Comparison of ENCODE assay signal across 12 cellular contexts in genomic region chr7:28855538-28856217, GRCh38.
DNase-seq lines count a peak whose midpoint lies in the region; ATAC-seq and TF ChIP-seq lines count a peak whose summit lies in the region.
"Had no signal": no experiment of that assay in that cellular context is flagged by ENCODE, and none has a peak within 500 bp of the region (broad histone marks: within the 10 kb centered on the region; RNA-seq: fewer than 3 reads in every experiment).

No MANE protein-coding gene starts in this region.

- H3K9ac ChIP-seq in fibroblast of lung (ENCODE audit: insufficient read depth, low read length) = no peak overlapping the region
- H3K9ac ChIP-seq: neural progenitor cell had no signal

- H3K9me3 ChIP-seq in fibroblast of lung (ENCODE audit: control insufficient read depth, insufficient read depth, low read depth, low read length) = no peaks in the 10 kb centered on the region
- H3K9me3 ChIP-seq: heart left ventricle, thoracic aorta had no signal

- no peaks in the 10 kb centered on the region for H3K79me2 ChIP-seq in GM23338 (replicated peaks; ENCODE audit: insufficient read depth)
- no peaks in the 10 kb centered on the region for H3K79me2 ChIP-seq in fibroblast of lung (ENCODE audit: control insufficient read depth, insufficient read depth, low read length)

- H3K27ac ChIP-seq in GM23338 (ENCODE audit: low read depth) = no peak overlapping the region
- peak overlapping the region; percentile 2 for H3K27ac ChIP-seq in fibroblast of lung (ENCODE audit: insufficient read depth, low read length)
- H3K27ac ChIP-seq: heart left ventricle, neural progenitor cell, thoracic aorta had no signal

- H4K20me1 ChIP-seq in GM23338 (replicated peaks; ENCODE audit: insufficient read depth) (no peaks in the 10 kb centered on the region), fibroblast of lung (ENCODE audit: control insufficient read depth, extremely low read depth, insufficient read depth, low read length) (no peaks in the 10 kb centered on the region)

- H3K36me3 ChIP-seq in GM23338 (ENCODE audit: insufficient read depth) (no peaks in the 10 kb centered on the region), fibroblast of lung (ENCODE audit: control insufficient read depth, insufficient read depth, low read length) (no peaks in the 10 kb centered on the region)
- H3K36me3 ChIP-seq: heart left ventricle, neural progenitor cell, thoracic aorta had no signal

- H3K27me3 ChIP-seq in GM23338 (ENCODE audit: insufficient read depth) (peaks cover 21% of the 10 kb centered on the region), fibroblast of lung (ENCODE audit: control insufficient read depth, insufficient read depth, low read length) (no peaks in the 10 kb centered on the region)

- H2AFZ ChIP-seq in GM23338 (0 out of 2 replicates have a peak overlapping the region, but pooled peaks have one; percentile 28), fibroblast of lung (ENCODE audit: low read length) (no peak overlapping the region)
- H2AFZ ChIP-seq: neural progenitor cell had no signal

- peaks cover 14% of the 10 kb centered on the region for H3K27me3 Mint-ChIP-seq in GM23338 (ENCODE audit: insufficient read depth, low read depth, poor library complexity)

- H3K4me3 ChIP-seq in GM23338 = no peak overlapping the region
- no peak overlapping the region for H3K4me3 ChIP-seq in fibroblast of lung (replicated peaks in 1 of 4; ENCODE audit: control extremely low read depth in 1 of 4, insufficient read depth in 1 of 4, low read depth in 3 of 4, low read length in 4 of 4)
- no peak overlapping the region for H3K4me3 ChIP-seq in skeletal muscle cell (ENCODE audit: low read depth, low read length)
- H3K4me3 ChIP-seq: heart left ventricle, neural progenitor cell, thoracic aorta had no signal

- H3K9me2 ChIP-seq in GM23338 (ENCODE audit: insufficient read depth) = no peaks in the 10 kb centered on the region

- no peaks in the 10 kb centered on the region for H3F3A ChIP-seq in GM23338 (replicated peaks; ENCODE audit: low read depth)

- no peak for ATAC-seq in GM23338
- no peak for ATAC-seq in HG02884 (IDR thresholded peaks at IDR 0.05; ENCODE audit: unreplicated experiment)

- DNase-seq in GM23338 (ENCODE audit: low spot score) (no peak), RKO (ENCODE audit: low spot score) (peak; percentile 94), fibroblast of lung (ENCODE audit: low read depth in 2 of 2) (peak; percentile 59 to 99), skeletal muscle cell (ENCODE audit: low read depth) (peak; percentile 92), NCI-H1092 (lab: John Stamatoyannopoulos, UW) (no peak), T-helper 1 cell (no peak), middle frontal gyrus (ENCODE audit: extremely low spot score, low spot score) (no peak)
- DNase-seq: anterior cingulate cortex, heart left ventricle had no signal

- H3K4me3 Mint-ChIP-seq in GM23338 = no peak overlapping the region

- peaks cover 10% of the 10 kb centered on the region for H3K4me1 ChIP-seq in GM23338 (ENCODE audit: insufficient read depth)
- H3K4me1 ChIP-seq in fibroblast of lung (ENCODE audit: control insufficient read depth, extremely low read depth, insufficient read depth, low read length) = peaks cover 3% of the 10 kb centered on the region

- H3K36me3 Mint-ChIP-seq in GM23338 (ENCODE audit: low read depth) = no peaks in the 10 kb centered on the region
- H3K36me3 Mint-ChIP-seq: neural progenitor cell had no signal

- H3K4me1 Mint-ChIP-seq in GM23338 = peaks cover 7% of the 10 kb centered on the region

- H3K4me2 ChIP-seq in GM23338 (no peak overlapping the region), fibroblast of lung (ENCODE audit: extremely low read depth, insufficient read depth, low read length) (peak overlapping the region; percentile 25)
- H3K4me2 ChIP-seq: neural progenitor cell had no signal

- TF ChIP-seq CTCF in GM23338 (conservative IDR thresholded peaks at IDR 0.05; ENCODE audit: low read depth in 2 of 2) = no peak
- TF ChIP-seq CTCF in fibroblast of lung (conservative IDR thresholded peaks at IDR 0.05 in 1 of 2, IDR thresholded peaks at IDR 0.05 in 1 of 2; ENCODE audit: low read depth in 1 of 2, low read length in 2 of 2) = no peak

- no peaks in the 10 kb centered on the region; the same call in 2 of the 3 replicates for H3K9me3 Mint-ChIP-seq in GM23338
- H3K9me3 Mint-ChIP-seq: neural progenitor cell had no signal

- H3K27ac Mint-ChIP-seq in GM23338 = no peak overlapping the region
- H3K27ac Mint-ChIP-seq: neural progenitor cell had no signal

TF ChIP-seq in GM23338, 12 proteins besides CTCF, POLR2A, EP300 and RAD21:
- TF ChIP-seq, protein P1, sequence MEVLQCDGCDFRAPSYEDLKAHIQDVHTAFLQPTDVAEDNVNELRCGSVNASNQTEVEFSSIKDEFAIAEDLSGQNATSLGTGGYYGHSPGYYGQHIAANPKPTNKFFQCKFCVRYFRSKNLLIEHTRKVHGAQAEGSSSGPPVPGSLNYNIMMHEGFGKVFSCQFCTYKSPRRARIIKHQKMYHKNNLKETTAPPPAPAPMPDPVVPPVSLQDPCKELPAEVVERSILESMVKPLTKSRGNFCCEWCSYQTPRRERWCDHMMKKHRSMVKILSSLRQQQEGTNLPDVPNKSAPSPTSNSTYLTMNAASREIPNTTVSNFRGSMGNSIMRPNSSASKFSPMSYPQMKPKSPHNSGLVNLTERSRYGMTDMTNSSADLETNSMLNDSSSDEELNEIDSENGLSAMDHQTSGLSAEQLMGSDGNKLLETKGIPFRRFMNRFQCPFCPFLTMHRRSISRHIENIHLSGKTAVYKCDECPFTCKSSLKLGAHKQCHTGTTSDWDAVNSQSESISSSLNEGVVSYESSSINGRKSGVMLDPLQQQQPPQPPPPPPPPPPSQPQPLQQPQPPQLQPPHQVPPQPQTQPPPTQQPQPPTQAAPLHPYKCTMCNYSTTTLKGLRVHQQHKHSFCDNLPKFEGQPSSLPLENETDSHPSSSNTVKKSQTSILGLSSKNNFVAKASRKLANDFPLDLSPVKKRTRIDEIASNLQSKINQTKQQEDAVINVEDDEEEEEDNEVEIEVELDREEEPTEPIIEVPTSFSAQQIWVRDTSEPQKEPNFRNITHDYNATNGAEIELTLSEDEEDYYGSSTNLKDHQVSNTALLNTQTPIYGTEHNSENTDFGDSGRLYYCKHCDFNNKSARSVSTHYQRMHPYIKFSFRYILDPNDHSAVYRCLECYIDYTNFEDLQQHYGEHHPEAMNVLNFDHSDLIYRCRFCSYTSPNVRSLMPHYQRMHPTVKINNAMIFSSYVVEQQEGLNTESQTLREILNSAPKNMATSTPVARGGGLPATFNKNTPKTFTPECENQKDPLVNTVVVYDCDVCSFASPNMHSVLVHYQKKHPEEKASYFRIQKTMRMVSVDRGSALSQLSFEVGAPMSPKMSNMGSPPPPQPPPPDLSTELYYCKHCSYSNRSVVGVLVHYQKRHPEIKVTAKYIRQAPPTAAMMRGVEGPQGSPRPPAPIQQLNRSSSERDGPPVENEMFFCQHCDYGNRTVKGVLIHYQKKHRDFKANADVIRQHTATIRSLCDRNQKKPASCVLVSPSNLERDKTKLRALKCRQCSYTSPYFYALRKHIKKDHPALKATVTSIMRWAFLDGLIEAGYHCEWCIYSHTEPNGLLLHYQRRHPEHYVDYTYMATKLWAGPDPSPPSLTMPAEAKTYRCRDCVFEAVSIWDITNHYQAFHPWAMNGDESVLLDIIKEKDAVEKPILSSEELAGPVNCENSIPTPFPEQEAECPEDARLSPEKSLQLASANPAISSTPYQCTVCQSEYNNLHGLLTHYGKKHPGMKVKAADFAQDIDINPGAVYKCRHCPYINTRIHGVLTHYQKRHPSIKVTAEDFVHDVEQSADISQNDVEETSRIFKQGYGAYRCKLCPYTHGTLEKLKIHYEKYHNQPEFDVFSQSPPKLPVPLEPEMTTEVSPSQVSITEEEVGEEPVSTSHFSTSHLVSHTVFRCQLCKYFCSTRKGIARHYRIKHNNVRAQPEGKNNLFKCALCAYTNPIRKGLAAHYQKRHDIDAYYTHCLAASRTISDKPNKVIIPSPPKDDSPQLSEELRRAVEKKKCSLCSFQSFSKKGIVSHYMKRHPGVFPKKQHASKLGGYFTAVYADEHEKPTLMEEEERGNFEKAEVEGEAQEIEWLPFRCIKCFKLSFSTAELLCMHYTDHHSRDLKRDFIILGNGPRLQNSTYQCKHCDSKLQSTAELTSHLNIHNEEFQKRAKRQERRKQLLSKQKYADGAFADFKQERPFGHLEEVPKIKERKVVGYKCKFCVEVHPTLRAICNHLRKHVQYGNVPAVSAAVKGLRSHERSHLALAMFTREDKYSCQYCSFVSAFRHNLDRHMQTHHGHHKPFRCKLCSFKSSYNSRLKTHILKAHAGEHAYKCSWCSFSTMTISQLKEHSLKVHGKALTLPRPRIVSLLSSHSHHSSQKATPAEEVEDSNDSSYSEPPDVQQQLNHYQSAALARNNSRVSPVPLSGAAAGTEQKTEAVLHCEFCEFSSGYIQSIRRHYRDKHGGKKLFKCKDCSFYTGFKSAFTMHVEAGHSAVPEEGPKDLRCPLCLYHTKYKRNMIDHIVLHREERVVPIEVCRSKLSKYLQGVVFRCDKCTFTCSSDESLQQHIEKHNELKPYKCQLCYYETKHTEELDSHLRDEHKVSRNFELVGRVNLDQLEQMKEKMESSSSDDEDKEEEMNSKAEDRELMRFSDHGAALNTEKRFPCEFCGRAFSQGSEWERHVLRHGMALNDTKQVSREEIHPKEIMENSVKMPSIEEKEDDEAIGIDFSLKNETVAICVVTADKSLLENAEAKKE (CRISPR knock-in tag; IDR thresholded peaks at IDR 0.05) = no peak
- TF ChIP-seq STAT1 (IDR thresholded peaks at IDR 0.05; ENCODE audit: unreplicated experiment) = no peak
- no peak for TF ChIP-seq ZNF331 (CRISPR knock-in tag; IDR thresholded peaks at IDR 0.05; ENCODE audit: low read depth)
- no peak for TF ChIP-seq EZH2phosphoT487 (IDR thresholded peaks at IDR 0.05; ENCODE audit: unreplicated experiment)
- no peak for TF ChIP-seq EZH2 (IDR thresholded peaks at IDR 0.05; ENCODE audit: low read depth, unreplicated experiment)
- no peak for TF ChIP-seq POLR2AphosphoS5 (IDR thresholded peaks at IDR 0.05; ENCODE audit: low read depth)
- TF ChIP-seq ETS1 (IDR thresholded peaks at IDR 0.05) = no peak

Comparison
In these comparisons a context has a peak if more than half of its experiments do, and no peak if none do; other contexts are left out.
1. DNase-seq: peak in RKO (single experiment), fibroblast of lung (2 of 2) and skeletal muscle cell (single experiment); none in GM23338 (single experiment), NCI-H1092 (single experiment), T-helper 1 cell (0 of 5) and middle frontal gyrus (single experiment).